In the genomic region with DNA sequence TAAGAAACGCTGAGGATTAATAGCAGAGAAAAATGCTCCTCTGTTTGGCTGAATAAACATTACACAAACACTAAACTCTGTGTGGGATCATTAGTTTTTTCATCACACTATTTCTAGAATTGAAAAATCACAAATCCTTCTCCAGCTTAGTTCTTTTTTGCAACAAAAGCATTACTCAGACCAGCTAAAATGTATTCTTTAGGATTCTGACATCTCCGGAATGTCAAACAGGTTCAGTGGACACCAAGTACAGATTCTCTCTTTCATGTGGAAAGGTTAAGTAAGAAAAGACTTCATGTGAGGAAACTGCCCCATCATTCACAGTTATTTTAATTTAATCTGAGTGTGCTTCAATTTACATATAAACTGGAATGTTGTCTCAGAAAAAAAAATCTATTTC, we compare ENCODE assay signal across 26 cellular contexts.
"Had no signal": no experiment of that assay in that cellular context is flagged by ENCODE, and none has a peak within 500 bp of the region (broad histone marks: within the 10 kb centered on the region; RNA-seq: fewer than 3 reads in every experiment).

No MANE protein-coding gene starts in this region.

- H3K36me3 Mint-ChIP-seq: activated naive CD4-positive, alpha-beta T cell treated with anti-CD3 and anti-CD28 coated beads, Interleukin-2, amount 10 ng/mL, durations not matched to agents 7 days and 5 days; activated naive CD8-positive, alpha-beta T cell treated with anti-CD3 and anti-CD28 coated beads, Interleukin-2, amount 10 ng/mL, durations not matched to agents 7 days and 5 days had no signal

- H3K27me3 ChIP-seq: breast epithelium, esophagus muscularis mucosa, right lobe of liver, upper lobe of left lung, vagina had no signal

- DNase-seq: activated CD4-positive, alpha-beta memory T cell treated with anti-CD3 and anti-CD28 coated beads, Interleukin-2, amount 10 ng/mL, durations not matched to agents 7 days and 5 days; activated CD4-positive, alpha-beta T cell treated with anti-CD3 and anti-CD28 coated beads for 48 hours; activated CD8-positive, alpha-beta memory T cell treated with anti-CD3 and anti-CD28 coated beads, Interleukin-2, amount 50 U/mL, for 48 hours; activated gamma-delta T cell; activated naive CD4-positive, alpha-beta T cell treated with anti-CD3 and anti-CD28 coated beads, Interleukin-2, amount 10 ng/mL, durations not matched to agents 7 days and 5 days; activated naive CD8-positive, alpha-beta T cell treated with anti-CD3 and anti-CD28 coated beads, Interleukin-2, amount 10 ng/mL, durations not matched to agents 7 days and 5 days; activated T-cell treated with anti-CD3 and anti-CD28 coated beads, Interleukin-2, amount 50 U/mL, for 24 hours; amniotic stem cell; central memory CD4-positive, alpha-beta T cell; dermis blood vessel endothelial cell; effector CD4-positive, alpha-beta T cell; left ventricle myocardium inferior; right lobe of liver; stimulated activated CD4-positive, alpha-beta T cell treated with anti-CD3 and anti-CD28 coated beads, Interleukin-12 subunit alpha, Interleukin-12 subunit beta, amount 100 ng/mL, for 4 hours; stimulated activated CD4-positive, alpha-beta T cell treated with anti-CD3 and anti-CD28 coated beads, Interleukin-4, amount 100 ng/mL, for 1 hour; T1000; upper lobe of left lung; WERI-Rb-1 had no signal

- H3K4me1 Mint-ChIP-seq: activated CD4-positive, alpha-beta memory T cell treated with anti-CD3 and anti-CD28 coated beads, Interleukin-2, amount 10 ng/mL, durations not matched to agents 7 days and 5 days; activated naive CD4-positive, alpha-beta T cell treated with anti-CD3 and anti-CD28 coated beads, Interleukin-2, amount 10 ng/mL, durations not matched to agents 7 days and 5 days; activated naive CD8-positive, alpha-beta T cell treated with anti-CD3 and anti-CD28 coated beads, Interleukin-2, amount 10 ng/mL, durations not matched to agents 7 days and 5 days; nephron had no signal

- H3K4me3 Mint-ChIP-seq: activated CD4-positive, alpha-beta memory T cell treated with anti-CD3 and anti-CD28 coated beads, Interleukin-2, amount 10 ng/mL, durations not matched to agents 7 days and 5 days; activated naive CD4-positive, alpha-beta T cell treated with anti-CD3 and anti-CD28 coated beads, Interleukin-2, amount 10 ng/mL, durations not matched to agents 7 days and 5 days; activated naive CD8-positive, alpha-beta T cell treated with anti-CD3 and anti-CD28 coated beads, Interleukin-2, amount 10 ng/mL, durations not matched to agents 7 days and 5 days; activated T-cell treated with anti-CD3 and anti-CD28 coated beads, Interleukin-2, amount 50 U/mL, for 24 hours; nephron; stimulated activated naive CD8-positive, alpha-beta T cell treated with anti-CD3 and anti-CD28 coated beads, Interleukin-15, Interleukin-2, amounts not matched to agents 100 ng/mL and 50 ng/mL, for 24 hours had no signal

- H3K36me3 ChIP-seq: breast epithelium, esophagus muscularis mucosa, left ventricle myocardium inferior, right lobe of liver, upper lobe of left lung, vagina, WERI-Rb-1 had no signal

- H3K4me1 ChIP-seq: breast epithelium, esophagus muscularis mucosa, left ventricle myocardium inferior, upper lobe of left lung, vagina had no signal

- H3K27ac Mint-ChIP-seq: activated CD4-positive, alpha-beta memory T cell treated with anti-CD3 and anti-CD28 coated beads, Interleukin-2, amount 10 ng/mL, durations not matched to agents 7 days and 5 days; activated naive CD4-positive, alpha-beta T cell treated with anti-CD3 and anti-CD28 coated beads, Interleukin-2, amount 10 ng/mL, durations not matched to agents 7 days and 5 days; activated naive CD8-positive, alpha-beta T cell treated with anti-CD3 and anti-CD28 coated beads, Interleukin-2, amount 10 ng/mL, durations not matched to agents 7 days and 5 days; activated T-cell treated with anti-CD3 and anti-CD28 coated beads, Interleukin-2, amount 50 U/mL, for 24 hours; nephron; stimulated activated naive CD8-positive, alpha-beta T cell treated with anti-CD3 and anti-CD28 coated beads, Interleukin-15, Interleukin-2, amounts not matched to agents 100 ng/mL and 50 ng/mL, for 24 hours had no signal

- H3K4me3 ChIP-seq: breast epithelium, esophagus muscularis mucosa, left ventricle myocardium inferior, lung, right lobe of liver, skin epidermis, upper lobe of left lung, vagina had no signal

- H3K27ac ChIP-seq: breast epithelium, esophagus muscularis mucosa, left ventricle myocardium inferior, right lobe of liver, skin epidermis, upper lobe of left lung, vagina, WERI-Rb-1 had no signal

- H3K27me3 Mint-ChIP-seq: activated naive CD4-positive, alpha-beta T cell treated with anti-CD3 and anti-CD28 coated beads, Interleukin-2, amount 10 ng/mL, durations not matched to agents 7 days and 5 days had no signal

- H3K9me3 Mint-ChIP-seq: activated CD4-positive, alpha-beta memory T cell treated with anti-CD3 and anti-CD28 coated beads, Interleukin-2, amount 10 ng/mL, durations not matched to agents 7 days and 5 days; activated naive CD4-positive, alpha-beta T cell treated with anti-CD3 and anti-CD28 coated beads, Interleukin-2, amount 10 ng/mL, durations not matched to agents 7 days and 5 days; activated naive CD8-positive, alpha-beta T cell treated with anti-CD3 and anti-CD28 coated beads, Interleukin-2, amount 10 ng/mL, durations not matched to agents 7 days and 5 days; activated T-cell treated with anti-CD3 and anti-CD28 coated beads, Interleukin-2, amount 50 U/mL, for 24 hours; nephron; stimulated activated naive CD8-positive, alpha-beta T cell treated with anti-CD3 and anti-CD28 coated beads, Interleukin-15, Interleukin-2, amounts not matched to agents 100 ng/mL and 50 ng/mL, for 24 hours had no signal

- ATAC-seq: activated CD4-positive, CD25-positive, alpha-beta regulatory T cell treated with anti-CD3 and anti-CD28 coated beads, Interleukin-2, amount 50 U/mL, for 24 hours; right lobe of liver had no signal

- H3K9me3 ChIP-seq: breast epithelium, esophagus muscularis mucosa, left ventricle myocardium inferior, right lobe of liver, upper lobe of left lung, vagina had no signal
